ENCODE assay signal across 1 cellular context in genomic region chr6:3727593-3728108, GRCh38.
TF ChIP-seq lines count a peak whose summit lies in the region.

No MANE protein-coding gene starts in this region.

TF ChIP-seq in K562, 482 proteins besides CTCF, POLR2A, EP300 and RAD21 (continued from another document):
- TF ChIP-seq CREBBP (IDR thresholded peaks at IDR 0.05; ENCODE audit: low read depth, low read length), result no peak
